Comparison of ENCODE assay signal across 1 cellular context in genomic region chrX:155216179-155216939, GRCh38.
TF ChIP-seq lines count a peak whose summit lies in the region.

VBP1 (plus strand) TSS chrX:155216460; CDS start chrX:155216483, 23 bp downstream.

TF ChIP-seq in liver, 16 proteins besides CTCF, POLR2A, EP300 and RAD21 (continued from another document):
- TF ChIP-seq ZBTB33 (IDR thresholded peaks at IDR 0.05) (no peak), ATF3 (IDR thresholded peaks at IDR 0.05) (no peak)
